Comparison of ENCODE assay signal across 9 cellular contexts in genomic region chr15:40045572-40046217, GRCh38. TPM values are rescaled to one million over a fixed set of nuclear protein-coding genes. Genes with fewer than 3 reads are reported as not detected.
DNase-seq lines count a peak whose midpoint lies in the region; ATAC-seq and TF ChIP-seq lines count a peak whose summit lies in the region.
"Had no signal": no experiment of that assay in that cellular context is flagged by ENCODE, and none has a peak within 500 bp of the region (broad histone marks: within the 10 kb centered on the region; RNA-seq: fewer than 3 reads in every experiment).

No MANE protein-coding gene starts in this region.

- H3K9me3 Mint-ChIP-seq in activated T-helper 2 cell treated with anti-CD3 and anti-CD28 coated beads, Interferon-gamma antibody, Interleukin-2, Interleukin-4, amounts not matched to agents 10 μg/mL and 5 μg/mL and 100 μg/mL, durations not matched to agents 14 hours and 24 hours and 36 hours, result no peaks in the 10 kb centered on the region
- peaks cover 3% of the 10 kb centered on the region for H3K9me3 Mint-ChIP-seq in natural killer cell treated with Interleukin-12 subunit alpha and Interleukin-12 subunit beta and Interleukin-15 and Interleukin-18, amount 100 ng/mL, for 72 hours
- H3K9me3 Mint-ChIP-seq: activated naive CD8-positive, alpha-beta T cell treated with anti-CD3 and anti-CD28 coated beads, Interleukin-2, amount 10 ng/mL, durations not matched to agents 7 days and 5 days had no signal

- no peak overlapping the region for H3K27ac ChIP-seq in effector memory CD4-positive, alpha-beta T cell (ENCODE audit: insufficient read depth, low read length, poor library complexity, severe bottlenecking)

- intact Hi-C loops in activated T-helper 2 cell treated with anti-CD3 and anti-CD28 coated beads, Interferon-gamma antibody, Interleukin-2, Interleukin-4, amounts not matched to agents 10 μg/mL and 5 μg/mL and 100 μg/mL, durations not matched to agents 14 hours and 24 hours and 36 hours (cut with micrococcal nuclease), result loop anchor here (1.0 to 5.0 kb wide), 3 partner anchors 53 to 137 kb away; no protein-coding TSS in a partner anchor

- peaks cover 14% of the 10 kb centered on the region for H3K36me3 Mint-ChIP-seq in activated T-helper 2 cell treated with anti-CD3 and anti-CD28 coated beads, Interferon-gamma antibody, Interleukin-2, Interleukin-4, amounts not matched to agents 10 μg/mL and 5 μg/mL and 100 μg/mL, durations not matched to agents 14 hours and 24 hours and 36 hours (ENCODE audit: low read depth)
- H3K36me3 Mint-ChIP-seq in natural killer cell treated with Interleukin-12 subunit alpha and Interleukin-12 subunit beta and Interleukin-15 and Interleukin-18, amount 100 ng/mL, for 72 hours, result no peaks in the 10 kb centered on the region

- H3K4me1 Mint-ChIP-seq in activated T-helper 2 cell treated with anti-CD3 and anti-CD28 coated beads, Interferon-gamma antibody, Interleukin-2, Interleukin-4, amounts not matched to agents 10 μg/mL and 5 μg/mL and 100 μg/mL, durations not matched to agents 14 hours and 24 hours and 36 hours (ENCODE audit: low read depth), result peaks cover 66% of the 10 kb centered on the region
- peaks cover 57 to 58% of the 10 kb centered on the region in 2 donors for H3K4me1 Mint-ChIP-seq in natural killer cell treated with Interleukin-12 subunit alpha and Interleukin-12 subunit beta and Interleukin-15 and Interleukin-18, amount 100 ng/mL, for 72 hours (ENCODE audit: low read depth in 2 of 2)

- DNase-seq in GM06990 (ENCODE audit: extremely low read depth, insufficient read length) (no peak), NCI-H1048 (lab: John Stamatoyannopoulos, UW) (no peak)
- DNase-seq in activated T-helper 2 cell treated with anti-CD3 and anti-CD28 coated beads, Interferon-gamma antibody, Interleukin-2, Interleukin-4, amounts not matched to agents 10 μg/mL and 5 μg/mL and 100 μg/mL, durations not matched to agents 14 hours and 24 hours and 36 hours (ENCODE audit: low spot score), result peak; percentile 6
- no peak for DNase-seq in natural killer cell treated with Interleukin-12 subunit alpha and Interleukin-12 subunit beta and Interleukin-15 and Interleukin-18, amount 100 ng/mL, for 72 hours (ENCODE audit: low spot score)
- DNase-seq in effector memory CD4-positive, alpha-beta T cell, result no peak

- no peaks in the 10 kb centered on the region for H3K36me3 ChIP-seq in GM06990 (ENCODE audit: control insufficient read depth, insufficient read depth, low read length)
- no peaks in the 10 kb centered on the region for H3K36me3 ChIP-seq in effector memory CD4-positive, alpha-beta T cell (ENCODE audit: control insufficient read depth, insufficient read depth, low read length)

- H3K4me1 ChIP-seq in effector memory CD4-positive, alpha-beta T cell (ENCODE audit: control insufficient read depth, insufficient read depth, low read length, poor library complexity, severe bottlenecking), result peaks cover 33% of the 10 kb centered on the region

- peak overlapping the region; percentile 15 for H3K4me3 ChIP-seq in GM06990 (replicated peaks; ENCODE audit: low read depth, low read length)
- H3K4me3 ChIP-seq in effector memory CD4-positive, alpha-beta T cell (ENCODE audit: insufficient read depth, low read depth, low read length, poor library complexity, severe bottlenecking), result no peak overlapping the region

- H3K27ac Mint-ChIP-seq in activated T-helper 2 cell treated with anti-CD3 and anti-CD28 coated beads, Interferon-gamma antibody, Interleukin-2, Interleukin-4, amounts not matched to agents 10 μg/mL and 5 μg/mL and 100 μg/mL, durations not matched to agents 14 hours and 24 hours and 36 hours, result peak overlapping the region; percentile 82
- peak overlapping the region; percentile 30 to 84 for H3K27ac Mint-ChIP-seq in natural killer cell treated with Interleukin-12 subunit alpha and Interleukin-12 subunit beta and Interleukin-15 and Interleukin-18, amount 100 ng/mL, for 72 hours

- no peaks in the 10 kb centered on the region for H3K27me3 Mint-ChIP-seq in activated T-helper 2 cell treated with anti-CD3 and anti-CD28 coated beads, Interferon-gamma antibody, Interleukin-2, Interleukin-4, amounts not matched to agents 10 μg/mL and 5 μg/mL and 100 μg/mL, durations not matched to agents 14 hours and 24 hours and 36 hours (ENCODE audit: low read depth)
- no peaks in the 10 kb centered on the region for H3K27me3 Mint-ChIP-seq in natural killer cell treated with Interleukin-12 subunit alpha and Interleukin-12 subunit beta and Interleukin-15 and Interleukin-18, amount 100 ng/mL, for 72 hours
- H3K27me3 Mint-ChIP-seq: activated naive CD8-positive, alpha-beta T cell treated with anti-CD3 and anti-CD28 coated beads, Interleukin-2, amount 10 ng/mL, durations not matched to agents 7 days and 5 days had no signal

- H3K27me3 ChIP-seq in GM06990 (replicated peaks; ENCODE audit: control insufficient read depth, insufficient read depth, low read length), result no peaks in the 10 kb centered on the region
- no peaks in the 10 kb centered on the region for H3K27me3 ChIP-seq in effector memory CD4-positive, alpha-beta T cell (replicated peaks; ENCODE audit: control insufficient read depth, insufficient read depth, low read length, poor library complexity, severe bottlenecking)

- TF ChIP-seq CTCF in GM06990 (IDR thresholded peaks at IDR 0.05; ENCODE audit: insufficient read depth, low read length, poor library complexity, severe bottlenecking), result no peak

- H3K9me3 ChIP-seq in effector memory CD4-positive, alpha-beta T cell (ENCODE audit: control insufficient read depth, low read length), result no peaks in the 10 kb centered on the region

- no peak overlapping the region for H3K4me3 Mint-ChIP-seq in activated T-helper 2 cell treated with anti-CD3 and anti-CD28 coated beads, Interferon-gamma antibody, Interleukin-2, Interleukin-4, amounts not matched to agents 10 μg/mL and 5 μg/mL and 100 μg/mL, durations not matched to agents 14 hours and 24 hours and 36 hours (ENCODE audit: low read depth)
- peak overlapping the region; percentile 49 for H3K4me3 Mint-ChIP-seq in natural killer cell treated with Interleukin-12 subunit alpha and Interleukin-12 subunit beta and Interleukin-15 and Interleukin-18, amount 100 ng/mL, for 72 hours

- peak; percentile 10 for ATAC-seq in HG02981 (IDR thresholded peaks at IDR 0.05; ENCODE audit: unreplicated experiment)
- ATAC-seq in natural killer cell treated with Interleukin-12 subunit alpha and Interleukin-12 subunit beta and Interleukin-15 and Interleukin-18, amount 100 ng/mL, for 72 hours, result no peak
- no peak for ATAC-seq in HG02763 (IDR thresholded peaks at IDR 0.05; ENCODE audit: unreplicated experiment)
- no peak for ATAC-seq in HG03039 (IDR thresholded peaks at IDR 0.05; ENCODE audit: unreplicated experiment)

RNA-seq across cellular contexts. Expression of gene SRP14, which starts 6.7 kb away (rescaled TPM):
- total RNA-seq in activated T-helper 2 cell treated with anti-CD3 and anti-CD28 coated beads, Interferon-gamma antibody, Interleukin-2, Interleukin-4, amounts not matched to agents 10 μg/mL and 5 μg/mL and 100 μg/mL, durations not matched to agents 14 hours and 24 hours and 36 hours, result 160 and 167 TPM in 2 replicates
- total RNA-seq in natural killer cell treated with Interleukin-12 subunit alpha and Interleukin-12 subunit beta and Interleukin-15 and Interleukin-18, amount 100 ng/mL, for 72 hours, result 100 to 1,000 TPM in 1 of 2 donors, 10 to 100 TPM in 1; 92.6 to 137 TPM
